In genomic region chr6:154509421-154510143, GRCh38 we compare ENCODE assay signal across 1 cellular context.
TF ChIP-seq lines count a peak whose summit lies in the region.

No MANE protein-coding gene starts in this region.

TF ChIP-seq in HepG2, 621 proteins besides CTCF, POLR2A, EP300 and RAD21 (continued from another document):
- TF ChIP-seq, protein P1, sequence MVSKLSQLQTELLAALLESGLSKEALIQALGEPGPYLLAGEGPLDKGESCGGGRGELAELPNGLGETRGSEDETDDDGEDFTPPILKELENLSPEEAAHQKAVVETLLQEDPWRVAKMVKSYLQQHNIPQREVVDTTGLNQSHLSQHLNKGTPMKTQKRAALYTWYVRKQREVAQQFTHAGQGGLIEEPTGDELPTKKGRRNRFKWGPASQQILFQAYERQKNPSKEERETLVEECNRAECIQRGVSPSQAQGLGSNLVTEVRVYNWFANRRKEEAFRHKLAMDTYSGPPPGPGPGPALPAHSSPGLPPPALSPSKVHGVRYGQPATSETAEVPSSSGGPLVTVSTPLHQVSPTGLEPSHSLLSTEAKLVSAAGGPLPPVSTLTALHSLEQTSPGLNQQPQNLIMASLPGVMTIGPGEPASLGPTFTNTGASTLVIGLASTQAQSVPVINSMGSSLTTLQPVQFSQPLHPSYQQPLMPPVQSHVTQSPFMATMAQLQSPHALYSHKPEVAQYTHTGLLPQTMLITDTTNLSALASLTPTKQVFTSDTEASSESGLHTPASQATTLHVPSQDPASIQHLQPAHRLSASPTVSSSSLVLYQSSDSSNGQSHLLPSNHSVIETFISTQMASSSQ (IDR thresholded peaks at IDR 0.05; ENCODE audit: low read depth) = no peak
- TF ChIP-seq, protein P1 (CRISPR knock-in tag; IDR thresholded peaks at IDR 0.05; ENCODE audit: borderline replicate concordance) = no peak
- TF ChIP-seq CREB3 (CRISPR knock-in tag; IDR thresholded peaks at IDR 0.05) (no peak), ZSCAN12 (CRISPR knock-in tag; IDR thresholded peaks at IDR 0.05) (peak; percentile 41; the same call in 1 of the 2 replicates), TMF1 (CRISPR knock-in tag; IDR thresholded peaks at IDR 0.05; ENCODE audit: low read depth) (no peak), SOX6 (IDR thresholded peaks at IDR 0.05) (no peak), SOX6 (CRISPR knock-in tag; IDR thresholded peaks at IDR 0.05) (no peak), MED1 (CRISPR knock-in tag; IDR thresholded peaks at IDR 0.05) (peak; percentile 27; the same call in 1 of the 2 replicates), ZNF564 (CRISPR knock-in tag; IDR thresholded peaks at IDR 0.05) (peak; percentile 60), PHF5A (CRISPR knock-in tag; IDR thresholded peaks at IDR 0.05; ENCODE audit: low read depth, unreplicated experiment) (no peak), ZBTB39 (CRISPR knock-in tag; IDR thresholded peaks at IDR 0.05) (no peak), ZBTB3 (CRISPR knock-in tag; IDR thresholded peaks at IDR 0.05; ENCODE audit: borderline replicate concordance, low read depth) (no peak), KLF12 (CRISPR knock-in tag; IDR thresholded peaks at IDR 0.05; ENCODE audit: borderline replicate concordance) (0 out of 2 replicates have a peak, but pooled peaks have one; percentile 24), SP1 (IDR thresholded peaks at IDR 0.05) (no peak), SP1 (CRISPR knock-in tag; IDR thresholded peaks at IDR 0.05) (no peak), ZFX (CRISPR knock-in tag; IDR thresholded peaks at IDR 0.05; ENCODE audit: low read depth) (peak; percentile 58), NFIC (IDR thresholded peaks at IDR 0.05; ENCODE audit: low read length) (no peak), PITX1 (CRISPR knock-in tag; IDR thresholded peaks at IDR 0.05) (peak; percentile 27; the same call in 1 of the 2 replicates), STAG1 (CRISPR knock-in tag; IDR thresholded peaks at IDR 0.05) (peak; percentile 26; the same call in 1 of the 2 replicates), RNF2 (conservative IDR thresholded peaks at IDR 0.05; ENCODE audit: low read depth) (peak; percentile 30; the same call in 1 of the 2 replicates), ZFYVE20 (CRISPR knock-in tag; IDR thresholded peaks at IDR 0.05; ENCODE audit: borderline replicate concordance, low read depth) (no peak), ZNF44 (CRISPR knock-in tag; IDR thresholded peaks at IDR 0.05) (no peak), CBX5 (CRISPR knock-in tag; IDR thresholded peaks at IDR 0.05; ENCODE audit: borderline replicate concordance) (peak; percentile 35; the same call in 1 of the 2 replicates), ZNF546 (CRISPR knock-in tag; conservative IDR thresholded peaks at IDR 0.05) (peak; percentile 31; the same call in 1 of the 2 replicates), ZFP41 (CRISPR knock-in tag; IDR thresholded peaks at IDR 0.05; ENCODE audit: borderline replicate concordance) (peak; percentile 44; the same call in 1 of the 2 replicates), RBM39 (IDR thresholded peaks at IDR 0.05; ENCODE audit: low read depth, low read length, poor library complexity, severe bottlenecking) (peak; percentile 84), ZSCAN30 (CRISPR knock-in tag; IDR thresholded peaks at IDR 0.05) (no peak), MEIS2 (CRISPR knock-in tag; IDR thresholded peaks at IDR 0.05) (no peak; the same call in 1 of the 2 replicates), HNF4G (IDR thresholded peaks at IDR 0.05; ENCODE audit: borderline replicate concordance, low read depth, low read length) (no peak), HNF4G (CRISPR knock-in tag; IDR thresholded peaks at IDR 0.05; ENCODE audit: borderline replicate concordance, low read depth) (0 out of 2 replicates have a peak, but pooled peaks have one; percentile 2), HIVEP1 (CRISPR knock-in tag; IDR thresholded peaks at IDR 0.05) (peak; percentile 77)
- TF ChIP-seq, protein P2, sequence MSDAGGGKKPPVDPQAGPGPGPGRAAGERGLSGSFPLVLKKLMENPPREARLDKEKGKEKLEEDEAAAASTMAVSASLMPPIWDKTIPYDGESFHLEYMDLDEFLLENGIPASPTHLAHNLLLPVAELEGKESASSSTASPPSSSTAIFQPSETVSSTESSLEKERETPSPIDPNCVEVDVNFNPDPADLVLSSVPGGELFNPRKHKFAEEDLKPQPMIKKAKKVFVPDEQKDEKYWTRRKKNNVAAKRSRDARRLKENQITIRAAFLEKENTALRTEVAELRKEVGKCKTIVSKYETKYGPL (CRISPR knock-in tag; IDR thresholded peaks at IDR 0.05) = 0 out of 2 replicates have a peak, but pooled peaks have one; percentile 31
- TF ChIP-seq, protein P3, sequence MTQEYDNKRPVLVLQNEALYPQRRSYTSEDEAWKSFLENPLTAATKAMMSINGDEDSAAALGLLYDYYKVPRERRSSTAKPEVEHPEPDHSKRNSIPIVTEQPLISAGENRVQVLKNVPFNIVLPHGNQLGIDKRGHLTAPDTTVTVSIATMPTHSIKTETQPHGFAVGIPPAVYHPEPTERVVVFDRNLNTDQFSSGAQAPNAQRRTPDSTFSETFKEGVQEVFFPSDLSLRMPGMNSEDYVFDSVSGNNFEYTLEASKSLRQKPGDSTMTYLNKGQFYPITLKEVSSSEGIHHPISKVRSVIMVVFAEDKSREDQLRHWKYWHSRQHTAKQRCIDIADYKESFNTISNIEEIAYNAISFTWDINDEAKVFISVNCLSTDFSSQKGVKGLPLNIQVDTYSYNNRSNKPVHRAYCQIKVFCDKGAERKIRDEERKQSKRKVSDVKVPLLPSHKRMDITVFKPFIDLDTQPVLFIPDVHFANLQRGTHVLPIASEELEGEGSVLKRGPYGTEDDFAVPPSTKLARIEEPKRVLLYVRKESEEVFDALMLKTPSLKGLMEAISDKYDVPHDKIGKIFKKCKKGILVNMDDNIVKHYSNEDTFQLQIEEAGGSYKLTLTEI (CRISPR knock-in tag; conservative IDR thresholded peaks at IDR 0.05) = no peak
- TF ChIP-seq, protein P4, sequence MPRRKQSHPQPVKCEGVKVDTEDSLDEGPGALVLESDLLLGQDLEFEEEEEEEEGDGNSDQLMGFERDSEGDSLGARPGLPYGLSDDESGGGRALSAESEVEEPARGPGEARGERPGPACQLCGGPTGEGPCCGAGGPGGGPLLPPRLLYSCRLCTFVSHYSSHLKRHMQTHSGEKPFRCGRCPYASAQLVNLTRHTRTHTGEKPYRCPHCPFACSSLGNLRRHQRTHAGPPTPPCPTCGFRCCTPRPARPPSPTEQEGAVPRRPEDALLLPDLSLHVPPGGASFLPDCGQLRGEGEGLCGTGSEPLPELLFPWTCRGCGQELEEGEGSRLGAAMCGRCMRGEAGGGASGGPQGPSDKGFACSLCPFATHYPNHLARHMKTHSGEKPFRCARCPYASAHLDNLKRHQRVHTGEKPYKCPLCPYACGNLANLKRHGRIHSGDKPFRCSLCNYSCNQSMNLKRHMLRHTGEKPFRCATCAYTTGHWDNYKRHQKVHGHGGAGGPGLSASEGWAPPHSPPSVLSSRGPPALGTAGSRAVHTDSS (CRISPR knock-in tag; conservative IDR thresholded peaks at IDR 0.05) = no peak
- TF ChIP-seq, protein P5, sequence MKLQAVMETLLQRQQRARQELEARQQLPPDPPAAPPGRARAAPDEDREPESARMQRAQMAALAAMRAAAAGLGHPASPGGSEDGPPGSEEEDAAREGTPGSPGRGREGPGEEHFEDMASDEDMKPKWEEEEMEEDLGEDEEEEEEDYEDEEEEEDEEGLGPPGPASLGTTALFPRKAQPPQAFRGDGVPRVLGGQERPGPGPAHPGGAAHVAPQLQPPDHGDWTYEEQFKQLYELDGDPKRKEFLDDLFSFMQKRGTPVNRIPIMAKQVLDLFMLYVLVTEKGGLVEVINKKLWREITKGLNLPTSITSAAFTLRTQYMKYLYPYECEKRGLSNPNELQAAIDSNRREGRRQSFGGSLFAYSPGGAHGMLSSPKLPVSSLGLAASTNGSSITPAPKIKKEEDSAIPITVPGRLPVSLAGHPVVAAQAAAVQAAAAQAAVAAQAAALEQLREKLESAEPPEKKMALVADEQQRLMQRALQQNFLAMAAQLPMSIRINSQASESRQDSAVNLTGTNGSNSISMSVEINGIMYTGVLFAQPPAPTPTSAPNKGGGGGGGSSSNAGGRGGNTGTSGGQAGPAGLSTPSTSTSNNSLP (IDR thresholded peaks at IDR 0.05; ENCODE audit: low read depth, low read length) = no peak
